Comparison of ENCODE assay signal across 8 cellular contexts in the genomic region with DNA sequence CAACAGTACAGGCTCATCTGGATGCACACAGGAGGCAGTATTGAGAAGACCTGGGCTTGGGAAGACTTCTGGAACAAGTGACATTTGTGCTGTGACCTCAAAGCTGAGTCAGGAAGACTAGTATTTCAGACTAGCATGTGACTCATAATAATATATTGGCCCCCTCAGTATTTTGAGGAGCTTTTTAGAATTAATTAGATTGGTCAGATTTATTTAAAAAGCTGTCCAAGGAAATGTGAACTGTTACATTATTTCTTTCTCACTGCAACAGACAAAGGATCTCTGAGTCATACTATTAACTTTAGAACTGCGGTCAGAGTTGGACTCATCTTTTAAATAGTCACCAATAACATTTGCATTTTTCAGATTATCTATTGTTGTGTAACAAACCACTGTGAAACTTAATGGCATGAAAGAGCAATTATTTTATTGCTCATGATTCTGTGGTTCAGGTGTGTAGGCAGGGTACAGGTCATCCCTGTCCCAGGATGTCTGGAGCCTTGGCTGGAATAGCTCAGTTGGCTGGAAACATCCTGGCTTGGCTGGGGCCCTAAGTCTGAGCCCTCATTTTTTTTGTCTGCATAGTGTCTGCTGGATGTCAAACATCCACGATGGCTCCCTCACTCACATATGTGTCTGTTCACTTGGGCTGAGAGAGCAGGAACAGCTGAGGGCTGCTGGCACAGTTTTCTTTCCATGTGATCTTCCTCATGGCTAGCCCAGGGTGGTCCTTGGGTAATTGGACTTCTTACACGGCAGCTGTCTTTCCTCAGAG. TPM values are rescaled to one million over a fixed set of nuclear protein-coding genes. Genes with fewer than 3 reads are reported as not detected.
A peak's percentile ranks its signal among the peaks of the same experiment; 100 is the strongest.
DNase-seq lines count a peak whose midpoint lies in the region; ATAC-seq and TF ChIP-seq lines count a peak whose summit lies in the region.

No MANE protein-coding gene starts in this region.

- H3K4me1 ChIP-seq in Panc1 (ENCODE audit: control insufficient read depth, insufficient read depth, low read length) (no peaks in the 10 kb centered on the region), transverse colon (peaks cover 0 to 4% (median 2%) of the 10 kb centered on the region in 4 donors)

- BruUV-seq in Panc1 (replicated peaks; lab: Mats Ljungman, UMichigan): no TSS peak

- TF ChIP-seq CTCF in Panc1 (IDR thresholded peaks at IDR 0.05) (no peak), transverse colon (IDR thresholded peaks at IDR 0.05) (no peak)

- CTCF ChIA-PET in Panc1 (lab: Charles Lee): no interaction called here

- peak; percentile 98 for ATAC-seq in GM18517 (IDR thresholded peaks at IDR 0.05; ENCODE audit: unreplicated experiment)
- ATAC-seq in HG02588 (IDR thresholded peaks at IDR 0.05; ENCODE audit: unreplicated experiment): peak; percentile 85
- ATAC-seq in Panc1: peak; percentile 58; the same call in 1 of the 2 replicates

- intact Hi-C loops in Panc1 (cut with micrococcal nuclease; ENCODE audit: unreplicated experiment) (no loop called here), transverse colon (cut with DNase I; ENCODE audit: low total_unique reads) (no loop called here)

- POLR2A ChIA-PET in Panc1 (lab: Charles Lee): no interaction called here

- DNase-seq in Panc1 (ENCODE audit: low read depth, low spot score) (peak; percentile 42), glomerular visceral epithelial cell (ENCODE audit: extremely low spot score) (peak; percentile 90), transverse colon (peak; percentile 24), germinal center (ENCODE audit: low spot score) (no peak), DMS114 treated with DMSO at 0.1 percent for 48 hours (lab: John Stamatoyannopoulos, UW; ENCODE audit: unreplicated experiment) (no peak)
- no peak for DNase-seq in activated naive CD4-positive, alpha-beta T cell (lab: John Stamatoyannopoulos, UW)

- H3K9me3 ChIP-seq in Panc1 (ENCODE audit: control insufficient read depth, insufficient read depth, low read depth, low read length) (no peaks in the 10 kb centered on the region), transverse colon (no peaks in the 10 kb centered on the region)

- in situ Hi-C loops in Panc1 (cut with HindIII; ENCODE audit: low pct_unique_long_range_greater_than_20kb, low sequenced_read_pairs) (no loop called here), transverse colon (cut with MboI; ENCODE audit: low pct_ligation_motif_present in 1 of 4, low pct_unique_long_range_greater_than_20kb in 1 of 4, low sequenced_read_pairs in 3 of 4) (no loop called here)

- TF ChIP-seq POLR2A in transverse colon (IDR thresholded peaks at IDR 0.05): no peak

- H3K27me3 ChIP-seq in Panc1 (ENCODE audit: control insufficient read depth, insufficient read depth, low read length) (no peaks in the 10 kb centered on the region), transverse colon (no peaks in the 10 kb centered on the region)

- H3K36me3 ChIP-seq in Panc1 (ENCODE audit: control insufficient read depth, insufficient read depth, low read length) (peaks cover 4% of the 10 kb centered on the region; the same call in 1 of the 2 replicates), transverse colon (no peaks in the 10 kb centered on the region)

- no peak overlapping the region for H3K4me3 ChIP-seq in Panc1 (ENCODE audit: low read depth in 2 of 2, low read length in 2 of 2)
- H3K4me3 ChIP-seq in transverse colon: no peak overlapping the region

- no peak for TF ChIP-seq EP300 in transverse colon (IDR thresholded peaks at IDR 0.05; ENCODE audit: low read depth)

- no peak overlapping the region for H3K27ac ChIP-seq in Panc1 (ENCODE audit: low read length)
- peak overlapping the region; percentile 50 to 73 (median 66) for H3K27ac ChIP-seq in transverse colon

- 68 to 91% methylated on average over 3 of the region's 3 CpGs for WGBS in transverse colon (ENCODE audit: low coverage in 1 of 2), 2 donors

RNA-seq across cellular contexts. Expression of gene MAP3K4, which starts 46.8 kb away (rescaled TPM):
- total RNA-seq in Panc1 (2021; ENCODE audit: unreplicated experiment) (49.3 TPM), transverse colon (10 to 100 TPM; 17.2 to 35.2 (median 23.7) TPM)
- 19.3 TPM for polyA plus RNA-seq in Panc1 (2012; ENCODE audit: insufficient read length)

Comparison
In these comparisons a context has a peak if more than half of its experiments do, and no peak if none do; other contexts are left out.
1. DNase-seq: peak in Panc1 (single experiment), glomerular visceral epithelial cell (single experiment) and transverse colon (single experiment); none in activated naive CD4-positive, alpha-beta T cell (0 of 4), germinal center (single experiment) and DMS114 treated with DMSO at 0.1 percent for 48 hours (single experiment).
2. Peak in every context shown above with its lines, with median percentiles within 50 percentile points of each other: ATAC-seq.